ENCODE assay signal across 16 cellular contexts in the genomic region with DNA sequence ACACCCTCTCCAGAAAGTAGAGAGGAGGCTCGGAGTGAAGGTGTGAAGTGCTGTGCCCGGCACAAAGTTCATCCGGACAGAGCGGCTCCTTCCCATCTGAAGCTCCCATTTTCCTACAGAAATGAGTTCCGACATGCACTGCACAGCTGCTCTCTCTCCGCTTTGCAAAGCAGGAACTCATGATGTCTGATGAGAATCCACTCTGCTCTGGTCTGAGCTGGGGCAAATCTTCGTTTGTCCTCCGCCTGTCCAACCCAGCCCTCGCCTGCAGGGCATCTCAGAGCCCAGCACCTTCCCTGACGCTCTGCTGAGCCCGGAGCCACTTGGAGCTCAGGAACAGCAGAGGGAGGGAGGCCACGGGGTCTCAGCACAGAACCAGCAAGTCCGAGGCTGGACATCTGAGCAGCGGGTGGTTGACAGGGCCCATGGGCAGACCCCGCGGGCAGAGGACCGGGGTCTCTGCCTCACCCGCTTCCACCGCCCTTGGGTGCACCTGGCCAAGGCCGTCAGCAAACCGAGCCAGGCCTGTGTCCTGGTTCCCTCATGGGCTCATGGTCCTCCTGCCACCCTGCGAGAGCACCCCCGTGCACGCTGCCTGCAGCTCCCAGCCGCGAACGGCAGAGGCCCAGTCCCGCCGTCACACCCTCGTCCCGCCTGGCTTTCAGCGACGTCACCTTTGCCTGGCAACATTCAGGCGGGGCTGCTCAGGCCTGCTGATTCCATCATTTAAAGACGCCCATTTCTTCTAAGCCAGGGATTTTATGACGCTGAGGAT.
DNase-seq lines count a peak whose midpoint lies in the region; ATAC-seq lines count a peak whose summit lies in the region.
"Had no signal": no experiment of that assay in that cellular context is flagged by ENCODE, and none has a peak within 500 bp of the region (broad histone marks: within the 10 kb centered on the region; RNA-seq: fewer than 3 reads in every experiment).

No MANE protein-coding gene starts in this region.

- peak; percentile 25 for DNase-seq in activated naive CD8-positive, alpha-beta T cell treated with anti-CD3 and anti-CD28 coated beads, Interleukin-2, amount 10 ng/mL, durations not matched to agents 7 days and 5 days
- DNase-seq in activated naive CD8-positive, alpha-beta T cell treated with anti-CD3 and anti-CD28 coated beads, Interleukin-2, amount 50 U/mL, for 24 hours, result no peak
- DNase-seq in SHP77 treated with DMSO at 0.1 percent for 48 hours (lab: John Stamatoyannopoulos, UW) (peak; percentile 31), left kidney (ENCODE audit: low read depth, low spot score) (peak; percentile 27), aorta (peak; percentile 27 to 63), NCI-H2196 (lab: John Stamatoyannopoulos, UW; ENCODE audit: unreplicated experiment) (no peak), kidney tubule cell (ENCODE audit: low spot score) (no peak)
- DNase-seq: hippocampal formation; NCI-H1092 treated with DMSO at 0.1 percent for 48 hours; stimulated activated CD4-positive, alpha-beta T cell treated with anti-CD3 and anti-CD28 coated beads, Interleukin-4, amount 100 ng/mL, for 4 hours; trophoblast cell had no signal

- H3K36me3 ChIP-seq in aorta (ENCODE audit: control insufficient read depth in 1 of 2, insufficient read depth in 2 of 2, low read length in 1 of 2), result no peaks in the 10 kb centered on the region
- H3K36me3 ChIP-seq: SJCRH30 had no signal

- no peaks in the 10 kb centered on the region for H3K36me3 Mint-ChIP-seq in activated naive CD8-positive, alpha-beta T cell treated with anti-CD3 and anti-CD28 coated beads, Interleukin-2, amount 10 ng/mL, durations not matched to agents 7 days and 5 days
- no peaks in the 10 kb centered on the region for H3K36me3 Mint-ChIP-seq in activated naive CD8-positive, alpha-beta T cell treated with anti-CD3 and anti-CD28 coated beads, Interleukin-2, amount 50 U/mL, for 24 hours (ENCODE audit: low read depth)

- intact Hi-C loops in aorta (cut with DNase I), result no loop called here

- H3K4me3 ChIP-seq in aorta (ENCODE audit: low read length in 2 of 2), result no peak overlapping the region
- H3K4me3 ChIP-seq: body of pancreas, dorsolateral prefrontal cortex, SJCRH30 had no signal

- H3K27ac ChIP-seq in aorta (ENCODE audit: low read depth in 1 of 2, low read length in 2 of 2), result no peak overlapping the region
- H3K27ac ChIP-seq: body of pancreas, SJCRH30 had no signal

- no peak overlapping the region for H3K27ac Mint-ChIP-seq in activated naive CD8-positive, alpha-beta T cell treated with anti-CD3 and anti-CD28 coated beads, Interleukin-2, amount 10 ng/mL, durations not matched to agents 7 days and 5 days
- H3K27ac Mint-ChIP-seq in activated naive CD8-positive, alpha-beta T cell treated with anti-CD3 and anti-CD28 coated beads, Interleukin-2, amount 50 U/mL, for 24 hours, result no peak overlapping the region
- H3K27ac Mint-ChIP-seq: activated T-helper 2 cell treated with anti-CD3 and anti-CD28 coated beads, Interferon-gamma antibody, Interleukin-2, Interleukin-4, amounts not matched to agents 10 μg/mL and 5 μg/mL and 100 μg/mL, durations not matched to agents 14 hours and 24 hours and 36 hours had no signal

- peaks cover 5% of the 10 kb centered on the region for H3K27me3 Mint-ChIP-seq in activated naive CD8-positive, alpha-beta T cell treated with anti-CD3 and anti-CD28 coated beads, Interleukin-2, amount 10 ng/mL, durations not matched to agents 7 days and 5 days
- peaks cover 13% of the 10 kb centered on the region for H3K27me3 Mint-ChIP-seq in activated naive CD8-positive, alpha-beta T cell treated with anti-CD3 and anti-CD28 coated beads, Interleukin-2, amount 50 U/mL, for 24 hours

- POLR2A ChIA-PET in activated naive CD8-positive, alpha-beta T cell treated with anti-CD3 and anti-CD28 coated beads, Interleukin-2, amount 10 ng/mL, durations not matched to agents 7 days and 5 days (lab: Charles Lee), result no interaction called here

- no peaks in the 10 kb centered on the region for H3K9me3 Mint-ChIP-seq in activated naive CD8-positive, alpha-beta T cell treated with anti-CD3 and anti-CD28 coated beads, Interleukin-2, amount 10 ng/mL, durations not matched to agents 7 days and 5 days
- H3K9me3 Mint-ChIP-seq in activated naive CD8-positive, alpha-beta T cell treated with anti-CD3 and anti-CD28 coated beads, Interleukin-2, amount 50 U/mL, for 24 hours, result no peaks in the 10 kb centered on the region
- H3K9me3 Mint-ChIP-seq: activated T-helper 2 cell treated with anti-CD3 and anti-CD28 coated beads, Interferon-gamma antibody, Interleukin-2, Interleukin-4, amounts not matched to agents 10 μg/mL and 5 μg/mL and 100 μg/mL, durations not matched to agents 14 hours and 24 hours and 36 hours had no signal

- H3K27me3 ChIP-seq in aorta (ENCODE audit: control insufficient read depth in 1 of 2, insufficient read depth in 2 of 2, low read length in 1 of 2), result no peaks in the 10 kb centered on the region
- H3K27me3 ChIP-seq: body of pancreas had no signal

- WGBS in aorta, 2 donors, result 63 to 66% methylated on average over 36 of the region's 36 CpGs

- H3K4me3 Mint-ChIP-seq in activated naive CD8-positive, alpha-beta T cell treated with anti-CD3 and anti-CD28 coated beads, Interleukin-2, amount 10 ng/mL, durations not matched to agents 7 days and 5 days, result no peak overlapping the region
- no peak overlapping the region for H3K4me3 Mint-ChIP-seq in activated naive CD8-positive, alpha-beta T cell treated with anti-CD3 and anti-CD28 coated beads, Interleukin-2, amount 50 U/mL, for 24 hours

- H3K4me1 Mint-ChIP-seq in activated naive CD8-positive, alpha-beta T cell treated with anti-CD3 and anti-CD28 coated beads, Interleukin-2, amount 10 ng/mL, durations not matched to agents 7 days and 5 days, result no peaks in the 10 kb centered on the region
- no peaks in the 10 kb centered on the region for H3K4me1 Mint-ChIP-seq in activated naive CD8-positive, alpha-beta T cell treated with anti-CD3 and anti-CD28 coated beads, Interleukin-2, amount 50 U/mL, for 24 hours

- H3K4me1 ChIP-seq in aorta (ENCODE audit: control insufficient read depth in 1 of 2, insufficient read depth in 2 of 2, low read length in 2 of 2), result no peaks in the 10 kb centered on the region
- H3K4me1 ChIP-seq: body of pancreas, SJCRH30 had no signal

- no peaks in the 10 kb centered on the region for H3K9me3 ChIP-seq in aorta (ENCODE audit: control insufficient read depth, low read length)
- H3K9me3 ChIP-seq: body of pancreas, SJCRH30 had no signal

- no peak for ATAC-seq in activated naive CD8-positive, alpha-beta T cell treated with anti-CD3 and anti-CD28 coated beads, Interleukin-2, amount 10 ng/mL, durations not matched to agents 7 days and 5 days (ENCODE audit: low read depth)
- ATAC-seq in activated naive CD8-positive, alpha-beta T cell treated with anti-CD3 and anti-CD28 coated beads, Interleukin-2, amount 50 U/mL, for 24 hours, result no peak
- ATAC-seq in aorta (ENCODE audit: low FRiP score) (no peak), GM21723 (IDR thresholded peaks at IDR 0.05; ENCODE audit: unreplicated experiment) (no peak)
- ATAC-seq: body of pancreas had no signal

Comparison
In these comparisons a context has a peak if more than half of its experiments do, and no peak if none do; other contexts are left out.
1. DNase-seq: peak in activated naive CD8-positive, alpha-beta T cell treated with anti-CD3 and anti-CD28 coated beads, Interleukin-2, amount 10 ng/mL, durations not matched to agents 7 days and 5 days (single experiment), SHP77 treated with DMSO at 0.1 percent for 48 hours (single experiment), left kidney (single experiment) and aorta (2 of 2); none in activated naive CD8-positive, alpha-beta T cell treated with anti-CD3 and anti-CD28 coated beads, Interleukin-2, amount 50 U/mL, for 24 hours (single experiment), NCI-H2196 (single experiment) and kidney tubule cell (single experiment).